ENCODE assay signal across 2 cellular contexts in the genomic region with DNA sequence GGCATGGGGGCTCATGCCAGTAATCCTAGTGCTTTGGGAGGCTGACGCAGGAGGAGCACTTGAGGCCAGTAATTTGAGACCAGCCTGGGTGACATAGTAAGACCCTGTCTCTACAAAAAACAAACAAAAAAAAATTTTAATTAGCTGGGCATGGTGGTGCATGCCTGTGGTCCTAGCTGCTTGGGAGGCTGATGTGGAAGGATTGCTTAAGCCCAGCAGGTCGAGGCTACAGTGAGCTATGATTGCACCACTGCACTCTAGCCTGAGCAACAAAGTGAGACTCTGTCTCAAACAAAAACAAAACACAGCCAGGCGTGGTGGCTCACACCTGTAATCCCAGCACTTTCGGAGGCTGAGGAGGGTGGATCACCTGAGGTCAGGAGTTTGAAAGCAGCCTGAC. TPM values are rescaled to one million over a fixed set of nuclear protein-coding genes. Genes with fewer than 3 reads are reported as not detected.
"Had no signal": no experiment of that assay in that cellular context is flagged by ENCODE, and none has a peak within 500 bp of the region (broad histone marks: within the 10 kb centered on the region; RNA-seq: fewer than 3 reads in every experiment).

No MANE protein-coding gene starts in this region.

RNA-seq across cellular contexts. Expression of a gene that starts 9.7 kb away (rescaled TPM):
- total RNA-seq: skeletal muscle tissue had no signal
- polyA plus RNA-seq: neural cell had no signal
